In genomic region chr1:3727042-3727824, GRCh38 we compare ENCODE assay signal across 1 cellular context.
TF ChIP-seq lines count a peak whose summit lies in the region.

No MANE protein-coding gene starts in this region.

TF ChIP-seq in HepG2, 621 proteins besides CTCF, POLR2A, EP300 and RAD21:
- TF ChIP-seq MLXIP (CRISPR knock-in tag; IDR thresholded peaks at IDR 0.05; ENCODE audit: borderline replicate concordance) (no peak), STAG1 (CRISPR knock-in tag; IDR thresholded peaks at IDR 0.05) (peak; percentile 21; the same call in 1 of the 2 replicates), CEBPB (IDR thresholded peaks at IDR 0.05; ENCODE audit: borderline replicate concordance, low read depth, low read length) (no peak), ZFX (CRISPR knock-in tag; IDR thresholded peaks at IDR 0.05; ENCODE audit: low read depth) (no peak), TARDBP (CRISPR knock-in tag; IDR thresholded peaks at IDR 0.05) (no peak), ZNF770 (CRISPR knock-in tag; IDR thresholded peaks at IDR 0.05) (peak; percentile 52; the same call in 1 of the 2 replicates), PRDM4 (CRISPR knock-in tag; IDR thresholded peaks at IDR 0.05; ENCODE audit: borderline replicate concordance) (no peak)
